Comparison of ENCODE assay signal across 8 cellular contexts in the genomic region with DNA sequence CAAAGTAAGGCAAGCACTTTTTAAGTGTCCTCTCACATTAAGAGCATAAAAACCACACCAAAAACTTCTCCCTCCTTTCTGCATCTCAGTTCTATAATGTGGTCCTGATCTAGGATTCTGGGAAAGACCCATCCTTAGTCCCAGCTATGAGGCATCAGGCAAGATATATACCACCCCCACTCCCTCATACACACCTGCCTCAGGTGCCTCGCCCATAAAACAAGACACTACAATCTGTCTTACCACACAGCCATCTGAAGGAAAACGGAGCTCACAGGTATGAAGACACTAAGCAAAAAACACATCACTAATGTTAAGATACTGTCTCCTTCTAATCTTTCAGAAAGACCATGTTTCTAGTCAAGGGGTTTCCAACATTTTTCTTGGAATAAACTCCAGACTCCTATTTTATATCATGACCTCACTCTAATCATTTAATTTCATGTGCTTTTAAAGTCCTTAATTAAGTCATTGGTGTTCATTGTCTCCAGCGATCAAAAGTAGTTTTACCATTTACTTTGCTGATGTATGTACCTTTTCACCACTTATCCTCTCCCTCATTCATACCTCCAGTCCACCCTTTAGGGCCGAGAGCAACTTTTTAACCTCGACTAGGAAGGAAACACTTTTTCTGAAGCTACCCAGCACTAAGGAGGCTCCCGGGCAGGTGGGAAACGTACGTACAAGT. TPM values are rescaled to one million over a fixed set of nuclear protein-coding genes. Genes with fewer than 3 reads are reported as not detected.
DNase-seq lines count a peak whose midpoint lies in the region; ATAC-seq and TF ChIP-seq lines count a peak whose summit lies in the region.
"Had no signal": no experiment of that assay in that cellular context is flagged by ENCODE, and none has a peak within 500 bp of the region (broad histone marks: within the 10 kb centered on the region; RNA-seq: fewer than 3 reads in every experiment).

No MANE protein-coding gene starts in this region.

- H3K9me3 ChIP-seq in HUES6 (ENCODE audit: control insufficient read depth, insufficient read depth, low read depth, low read length) (no peaks in the 10 kb centered on the region), hepatocyte (ENCODE audit: low read depth) (no peaks in the 10 kb centered on the region), spleen (no peaks in the 10 kb centered on the region)

- peaks cover 4% of the 10 kb centered on the region; the same call in 1 of the 2 replicates for H3K27me3 ChIP-seq in HUES6 (ENCODE audit: control insufficient read depth, insufficient read depth, low read length)
- no peaks in the 10 kb centered on the region for H3K27me3 ChIP-seq in hepatocyte
- no peaks in the 10 kb centered on the region for H3K27me3 ChIP-seq in spleen (replicated peaks in 1 of 7)

- peak overlapping the region; percentile 86 for H3K4me3 Mint-ChIP-seq in WTC11

- H3K9me3 Mint-ChIP-seq in WTC11, result no peaks in the 10 kb centered on the region

- DNase-seq in WTC11 (ENCODE audit: low spot score), result no peak
- no peak for DNase-seq in hepatocyte (ENCODE audit: low spot score)
- no peak for DNase-seq in spleen
- DNase-seq in globus pallidus (ENCODE audit: low spot score), result no peak
- no peak for DNase-seq in activated CD4-positive, alpha-beta T cell treated with anti-CD3 and anti-CD28 coated beads, Interleukin-2, amount 50 U/mL, for 1 hour

- POLR2A ChIA-PET in WTC11 (lab: Charles Lee), result interaction anchor here (0.6 to 2.2 kb wide), 5 partner anchors 11 to 167 kb away, joined by 3 to 5 read pairs (median 3); a partner anchor contains a TSS

- H3K27me3 Mint-ChIP-seq in WTC11 (ENCODE audit: low read depth), result peaks cover 22% of the 10 kb centered on the region

- peak overlapping the region; percentile 83 for H3K9ac ChIP-seq in HUES6 (ENCODE audit: low read length)

- peaks cover 12% of the 10 kb centered on the region for H4K20me1 ChIP-seq in hepatocyte (ENCODE audit: insufficient read depth, poor library complexity, severe bottlenecking)

- H3K4me3 ChIP-seq in HUES6 (ENCODE audit: low read depth, low read length) (peak overlapping the region; percentile 81), hepatocyte (peak overlapping the region; percentile 80), spleen (peak overlapping the region; percentile 64 to 88 (median 78))

- 25% methylated on average over 8 of the region's 8 CpGs for WGBS in hepatocyte (ENCODE audit: low lambda C conversion rate, missing lambda C conversion rate)
- 15 to 19% (median 18%) methylated on average over 8 of the region's 8 CpGs for WGBS in spleen, 5 donors

- intact Hi-C loops in spleen (cut with DNase I; ENCODE audit: low total_unique reads), result no loop called here

- H2AFZ ChIP-seq in hepatocyte, result peak overlapping the region; percentile 2

- TF ChIP-seq CTCF in WTC11 (IDR thresholded peaks at IDR 0.05) (no peak), hepatocyte (IDR thresholded peaks at IDR 0.05; ENCODE audit: poor library complexity) (no peak), spleen (IDR thresholded peaks at IDR 0.05 in 8 of 11, conservative IDR thresholded peaks at IDR 0.05 in 3 of 11) (no peak)

- CTCF ChIA-PET in WTC11 (lab: Charles Lee), result interaction anchor here (0.6 to 2.6 kb wide), 16 partner anchors 9 to 180 kb away, joined by 3 to 28 read pairs (median 9); a partner anchor contains a TSS

- ATAC-seq in WTC11 (no peak), HG02970 (IDR thresholded peaks at IDR 0.05; ENCODE audit: low FRiP score, unreplicated experiment) (no peak)

- peaks cover 45% of the 10 kb centered on the region for H3K79me2 ChIP-seq in hepatocyte

- H3K4me1 ChIP-seq in HUES6 (ENCODE audit: control insufficient read depth, insufficient read depth, low read length) (peaks cover 33% of the 10 kb centered on the region), hepatocyte (ENCODE audit: insufficient read depth) (peaks cover 49% of the 10 kb centered on the region), spleen (peaks cover 49 to 77% (median 66%) of the 10 kb centered on the region in 6 donors)

- no peaks in the 10 kb centered on the region for H3K36me3 ChIP-seq in HUES6 (ENCODE audit: control insufficient read depth, insufficient read depth, low read length)
- H3K36me3 ChIP-seq in hepatocyte (replicated peaks; ENCODE audit: insufficient read depth, low read depth), result no peaks in the 10 kb centered on the region
- H3K36me3 ChIP-seq in spleen, result peaks cover 0 to 10% (median 0%) of the 10 kb centered on the region in 6 donors

- peaks cover 26% of the 10 kb centered on the region for H3K4me1 Mint-ChIP-seq in WTC11

- H3K27ac Mint-ChIP-seq in WTC11, result no peak overlapping the region

- H3K36me3 Mint-ChIP-seq in WTC11, result no peaks in the 10 kb centered on the region

- H3K27ac ChIP-seq in HUES6 (ENCODE audit: low read depth, low read length), result no peak overlapping the region
- peak overlapping the region; percentile 92 for H3K27ac ChIP-seq in hepatocyte
- peak overlapping the region; percentile 89 to 99 (median 94) for H3K27ac ChIP-seq in spleen

- H3K9me2 ChIP-seq in hepatocyte (replicated peaks; ENCODE audit: insufficient read depth), result no peaks in the 10 kb centered on the region

- H3K4me2 ChIP-seq in hepatocyte, result peak overlapping the region; percentile 92

- no peak for TF ChIP-seq POLR2A in spleen (IDR thresholded peaks at IDR 0.05)

TF ChIP-seq in WTC11, 78 proteins besides CTCF, POLR2A, EP300 and RAD21:
- TF ChIP-seq, protein P1, sequence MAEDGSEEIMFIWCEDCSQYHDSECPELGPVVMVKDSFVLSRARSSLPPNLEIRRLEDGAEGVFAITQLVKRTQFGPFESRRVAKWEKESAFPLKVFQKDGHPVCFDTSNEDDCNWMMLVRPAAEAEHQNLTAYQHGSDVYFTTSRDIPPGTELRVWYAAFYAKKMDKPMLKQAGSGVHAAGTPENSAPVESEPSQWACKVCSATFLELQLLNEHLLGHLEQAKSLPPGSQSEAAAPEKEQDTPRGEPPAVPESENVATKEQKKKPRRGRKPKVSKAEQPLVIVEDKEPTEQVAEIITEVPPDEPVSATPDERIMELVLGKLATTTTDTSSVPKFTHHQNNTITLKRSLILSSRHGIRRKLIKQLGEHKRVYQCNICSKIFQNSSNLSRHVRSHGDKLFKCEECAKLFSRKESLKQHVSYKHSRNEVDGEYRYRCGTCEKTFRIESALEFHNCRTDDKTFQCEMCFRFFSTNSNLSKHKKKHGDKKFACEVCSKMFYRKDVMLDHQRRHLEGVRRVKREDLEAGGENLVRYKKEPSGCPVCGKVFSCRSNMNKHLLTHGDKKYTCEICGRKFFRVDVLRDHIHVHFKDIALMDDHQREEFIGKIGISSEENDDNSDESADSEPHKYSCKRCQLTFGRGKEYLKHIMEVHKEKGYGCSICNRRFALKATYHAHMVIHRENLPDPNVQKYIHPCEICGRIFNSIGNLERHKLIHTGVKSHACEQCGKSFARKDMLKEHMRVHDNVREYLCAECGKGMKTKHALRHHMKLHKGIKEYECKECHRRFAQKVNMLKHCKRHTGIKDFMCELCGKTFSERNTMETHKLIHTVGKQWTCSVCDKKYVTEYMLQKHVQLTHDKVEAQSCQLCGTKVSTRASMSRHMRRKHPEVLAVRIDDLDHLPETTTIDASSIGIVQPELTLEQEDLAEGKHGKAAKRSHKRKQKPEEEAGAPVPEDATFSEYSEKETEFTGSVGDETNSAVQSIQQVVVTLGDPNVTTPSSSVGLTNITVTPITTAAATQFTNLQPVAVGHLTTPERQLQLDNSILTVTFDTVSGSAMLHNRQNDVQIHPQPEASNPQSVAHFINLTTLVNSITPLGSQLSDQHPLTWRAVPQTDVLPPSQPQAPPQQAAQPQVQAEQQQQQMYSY (CRISPR knock-in tag; IDR thresholded peaks at IDR 0.05), result no peak
- TF ChIP-seq EMX1 (CRISPR knock-in tag; IDR thresholded peaks at IDR 0.05), result no peak
- TF ChIP-seq JAZF1 (CRISPR knock-in tag; IDR thresholded peaks at IDR 0.05), result no peak
- TF ChIP-seq, protein P2, sequence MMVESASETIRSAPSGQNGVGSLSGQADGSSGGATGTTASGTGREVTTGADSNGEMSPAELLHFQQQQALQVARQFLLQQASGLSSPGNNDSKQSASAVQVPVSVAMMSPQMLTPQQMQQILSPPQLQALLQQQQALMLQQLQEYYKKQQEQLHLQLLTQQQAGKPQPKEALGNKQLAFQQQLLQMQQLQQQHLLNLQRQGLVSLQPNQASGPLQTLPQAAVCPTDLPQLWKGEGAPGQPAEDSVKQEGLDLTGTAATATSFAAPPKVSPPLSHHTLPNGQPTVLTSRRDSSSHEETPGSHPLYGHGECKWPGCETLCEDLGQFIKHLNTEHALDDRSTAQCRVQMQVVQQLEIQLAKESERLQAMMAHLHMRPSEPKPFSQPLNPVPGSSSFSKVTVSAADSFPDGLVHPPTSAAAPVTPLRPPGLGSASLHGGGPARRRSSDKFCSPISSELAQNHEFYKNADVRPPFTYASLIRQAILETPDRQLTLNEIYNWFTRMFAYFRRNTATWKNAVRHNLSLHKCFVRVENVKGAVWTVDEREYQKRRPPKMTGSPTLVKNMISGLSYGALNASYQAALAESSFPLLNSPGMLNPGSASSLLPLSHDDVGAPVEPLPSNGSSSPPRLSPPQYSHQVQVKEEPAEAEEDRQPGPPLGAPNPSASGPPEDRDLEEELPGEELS (CRISPR knock-in tag; IDR thresholded peaks at IDR 0.05), result no peak
- no peak for TF ChIP-seq FOXP1 (CRISPR knock-in tag; IDR thresholded peaks at IDR 0.05; ENCODE audit: borderline replicate concordance)

RNA-seq across cellular contexts. Expression of a gene that starts 1.1 kb away (rescaled TPM):
- total RNA-seq in WTC11 (2021) (3.3 to 4.0 TPM (median 3.8 TPM) in 3 replicates), hepatocyte (2.3 and 3.0 TPM in 2 replicates), spleen (10 to 100 TPM; 22.1 to 36.3 (median 32.1) TPM)
- polyA plus RNA-seq in hepatocyte (3.0 TPM in 2 replicates), spleen (10 to 100 TPM; 17.3 to 18.8 (median 18.0) TPM)

RNA-seq across cellular contexts. Expression of a gene that starts 53.8 kb away (rescaled TPM):
- total RNA-seq in WTC11 (2021) (0.14 to 0.15 TPM in 2 of 3 replicates, not detected in the other), hepatocyte (not detected in 2 replicates), spleen (under 1 TPM in 1 of 7 donors, not detected in 6; 0.17 TPM)
- polyA plus RNA-seq in hepatocyte (0.19 and 0.31 TPM in 2 replicates), spleen (under 1 TPM in 2 of 3 donors, not detected in 1; 0.08 to 0.09 TPM)
- total RNA-seq: SK-MEL-5 had no signal
